In genomic region chrX:25020391-25021131, GRCh38 we compare ENCODE assay signal across 9 cellular contexts. TPM values are rescaled to one million over a fixed set of nuclear protein-coding genes. Genes with fewer than 3 reads are reported as not detected.
DNase-seq lines count a peak whose midpoint lies in the region; ATAC-seq, FAIRE-seq and TF ChIP-seq lines count a peak whose summit lies in the region.
"Had no signal": no experiment of that assay in that cellular context is flagged by ENCODE, and none has a peak within 500 bp of the region (broad histone marks: within the 10 kb centered on the region; RNA-seq: fewer than 3 reads in every experiment).

No MANE protein-coding gene starts in this region.

- intact Hi-C loops in PC-9 (cut with micrococcal nuclease; ENCODE audit: unreplicated experiment) = no loop called here
- intact Hi-C loops in pancreas (cut with DNase I) = no loop called here

- H3F3A ChIP-seq in PC-9 (ENCODE audit: insufficient read depth, low read depth) = no peaks in the 10 kb centered on the region

- H3K27me3 Mint-ChIP-seq in HFFc6 (ENCODE audit: insufficient read depth) = peaks cover 42% of the 10 kb centered on the region
- H3K27me3 Mint-ChIP-seq in effector memory CD8-positive, alpha-beta T cell = peaks cover 63 to 90% of the 10 kb centered on the region in 2 donors

- no peaks in the 10 kb centered on the region for H3K36me3 ChIP-seq in PC-9 (ENCODE audit: low read depth)
- no peaks in the 10 kb centered on the region for H3K36me3 ChIP-seq in pancreas

- peak; percentile 58 for ATAC-seq in effector memory CD8-positive, alpha-beta T cell (replicated peaks)
- ATAC-seq in pancreas = peak; percentile 17 to 85 (median 76)

- no peaks in the 10 kb centered on the region for H4K20me1 ChIP-seq in PC-9 (ENCODE audit: insufficient read depth)

- DNase-seq in NCI-H2171 treated with DMSO at 0.1 percent for 48 hours (lab: John Stamatoyannopoulos, UW) = peak; percentile 43
- DNase-seq in NCI-H2171 (lab: John Stamatoyannopoulos, UW) = no peak
- DNase-seq in HFFc6 = no peak
- peak in 1 of 2 experiments; percentile 40 for DNase-seq in PC-9
- peak in 1 of 3 experiments; percentile 14 for DNase-seq in effector memory CD8-positive, alpha-beta T cell
- peak in 1 of 6 donors; percentile 76 for DNase-seq in pancreas
- DNase-seq in midbrain (lab: John Stamatoyannopoulos, UW) = no peak
- no peak for DNase-seq in Kasumi-1 (lab: John Stamatoyannopoulos, UW)

- no peaks in the 10 kb centered on the region for H3K4me1 ChIP-seq in PC-9 (replicated peaks; ENCODE audit: insufficient read depth)
- H3K4me1 ChIP-seq in pancreas = no peaks in the 10 kb centered on the region

- H3K27ac ChIP-seq in PC-9 (no peak overlapping the region), pancreas (no peak overlapping the region)

- no peaks in the 10 kb centered on the region for H3K9me3 ChIP-seq in PC-9 (ENCODE audit: insufficient read depth, low read depth)
- H3K9me3 ChIP-seq in pancreas = no peaks in the 10 kb centered on the region

- CTCF ChIA-PET in PC-9 (lab: Charles Lee) = interaction anchor here (1.4 kb wide), 1 partner anchor 182 kb away, joined by 4 read pairs; no protein-coding TSS in a partner anchor

- no peak overlapping the region for H3K4me3 ChIP-seq in PC-9
- peak overlapping the region in 1 of 4 donors; percentile 14 for H3K4me3 ChIP-seq in pancreas

- H3K4me3 Mint-ChIP-seq in HFFc6 = peak overlapping the region; percentile 47; the same call in 1 of the 2 replicates
- peak overlapping the region; percentile 56 to 69 for H3K4me3 Mint-ChIP-seq in effector memory CD8-positive, alpha-beta T cell

- H3K4me2 ChIP-seq in PC-9 = no peak overlapping the region

- WGBS in pancreas, 2 donors = 1 to 16% methylated on average over 42 to 44 of the region's 48 CpGs

- peaks cover 11% of the 10 kb centered on the region; the same call in 1 of the 2 replicates for H3K4me1 Mint-ChIP-seq in HFFc6 (ENCODE audit: low read depth)
- H3K4me1 Mint-ChIP-seq in effector memory CD8-positive, alpha-beta T cell (ENCODE audit: low read depth in 2 of 2) = peaks cover 18 to 27% of the 10 kb centered on the region in 2 donors

- no peak overlapping the region for H3K27ac Mint-ChIP-seq in HFFc6
- no peak overlapping the region for H3K27ac Mint-ChIP-seq in effector memory CD8-positive, alpha-beta T cell

- POLR2A ChIA-PET in PC-9 (lab: Charles Lee; ENCODE audit: unreplicated experiment) = no interaction called here

- no peaks in the 10 kb centered on the region for H3K9me3 Mint-ChIP-seq in HFFc6
- no peaks in the 10 kb centered on the region for H3K9me3 Mint-ChIP-seq in effector memory CD8-positive, alpha-beta T cell

- no TSS peak for BruUV-seq in PC-9 (replicated peaks; lab: Mats Ljungman, UMichigan)

- no peak overlapping the region for H2AFZ ChIP-seq in PC-9

- no peaks in the 10 kb centered on the region for H3K36me3 Mint-ChIP-seq in HFFc6 (ENCODE audit: low read depth)
- peaks cover 13% of the 10 kb centered on the region for H3K36me3 Mint-ChIP-seq in effector memory CD8-positive, alpha-beta T cell (ENCODE audit: insufficient read depth)

- no peaks in the 10 kb centered on the region for H3K9me2 ChIP-seq in PC-9 (ENCODE audit: insufficient read depth)

- peaks cover 13% of the 10 kb centered on the region; the same call in 1 of the 2 replicates for H3K27me3 ChIP-seq in PC-9 (ENCODE audit: insufficient read depth, low read depth)
- H3K27me3 ChIP-seq in pancreas = peaks cover 0 to 57% (median 17%) of the 10 kb centered on the region in 4 donors

- no peak for FAIRE-seq in pancreas (lab: Jason Lieb, UNC)

- H3K79me2 ChIP-seq in PC-9 (ENCODE audit: low read depth) = no peaks in the 10 kb centered on the region

- peak; percentile 79 for TF ChIP-seq CTCF in HFFc6 (IDR thresholded peaks at IDR 0.05)
- peak; percentile 43; the same call in 1 of the 2 replicates for TF ChIP-seq CTCF in PC-9 (conservative IDR thresholded peaks at IDR 0.05)
- TF ChIP-seq CTCF in pancreas (IDR thresholded peaks at IDR 0.05) = peak in 3 of 4 donors; percentile 16 to 36 (median 36)

RNA-seq across cellular contexts. Expression of gene ARX, which starts 4.8 kb away (rescaled TPM):
- total RNA-seq in HFFc6 (2021; fragmentation: NEBNext Ultra II Directional; extraction: Animal tissue kit (Norgen Biotek cat#: 25700)) = not detected
- total RNA-seq in PC-9 (2021) = not detected in 2 replicates
- total RNA-seq in pancreas = 1 to 10 TPM in 2 of 6 donors, under 1 TPM in 4; 0.32 to 2.7 (median 0.82) TPM
- polyA plus RNA-seq in pancreas = 1 to 10 TPM; 2.1 to 9.6 TPM
- total RNA-seq: activated CD8-positive, alpha-beta memory T cell treated with anti-CD3 and anti-CD28 coated beads for 36 hours had no signal
